8 cellular contexts compared by ENCODE assay signal in genomic region chr1:100896481-100896982, GRCh38.
DNase-seq lines count a peak whose midpoint lies in the region; ATAC-seq lines count a peak whose summit lies in the region.

No MANE protein-coding gene starts in this region.

- H3K4me3 Mint-ChIP-seq in stimulated activated memory B cell treated with anti-CD40 and anti-IgM and Interleukin-4, amounts not matched to agents 10 μg/mL and 1 μg/mL and 100 μg/mL, for 72 hours: peak overlapping the region; percentile 98

- DNase-seq in ACHN (peak; percentile 61), NCI-H226 (peak; percentile 23)
- peak; percentile 29 to 47 for DNase-seq in activated CD4-positive, alpha-beta T cell treated with anti-CD3 and anti-CD28 coated beads, Interleukin-2, amount 50 U/mL, for 48 hours
- DNase-seq in effector CD4-positive, alpha-beta T cell: peak; percentile 60

- peak; percentile 48 for ATAC-seq in GM18517 (IDR thresholded peaks at IDR 0.05; ENCODE audit: unreplicated experiment)
- ATAC-seq in HG02973 (IDR thresholded peaks at IDR 0.05; ENCODE audit: unreplicated experiment): peak; percentile 50
- peak; percentile 76 for ATAC-seq in stimulated activated memory B cell treated with anti-CD40 and anti-IgM and Interleukin-4, amounts not matched to agents 10 μg/mL and 1 μg/mL and 100 μg/mL, for 72 hours

- peaks cover 26% of the 10 kb centered on the region for H3K4me1 Mint-ChIP-seq in stimulated activated memory B cell treated with anti-CD40 and anti-IgM and Interleukin-4, amounts not matched to agents 10 μg/mL and 1 μg/mL and 100 μg/mL, for 72 hours

- H3K9me3 ChIP-seq in mucosa of rectum (ENCODE audit: control insufficient read depth in 2 of 2, low read length in 2 of 2): no peaks in the 10 kb centered on the region

- H3K27me3 ChIP-seq in mucosa of rectum (ENCODE audit: control insufficient read depth in 2 of 2, insufficient read depth in 2 of 2, low read length in 2 of 2): no peaks in the 10 kb centered on the region

- peak overlapping the region; percentile 89 to 94 for H3K4me3 ChIP-seq in mucosa of rectum (ENCODE audit: low read length in 2 of 2)

- H3K9me3 Mint-ChIP-seq in stimulated activated memory B cell treated with anti-CD40 and anti-IgM and Interleukin-4, amounts not matched to agents 10 μg/mL and 1 μg/mL and 100 μg/mL, for 72 hours: no peaks in the 10 kb centered on the region

- H3K36me3 Mint-ChIP-seq in stimulated activated memory B cell treated with anti-CD40 and anti-IgM and Interleukin-4, amounts not matched to agents 10 μg/mL and 1 μg/mL and 100 μg/mL, for 72 hours: peaks cover 15% of the 10 kb centered on the region

- H3K9ac ChIP-seq in mucosa of rectum (ENCODE audit: low read depth in 1 of 2, low read length in 2 of 2): peak overlapping the region; percentile 94

- in situ Hi-C loops in ACHN (cut with HindIII; ENCODE audit: low pct_ligation_motif_present, low pct_unique_long_range_greater_than_20kb, low sequenced_read_pairs): no loop called here

- H3K4me1 ChIP-seq in mucosa of rectum (ENCODE audit: control insufficient read depth in 2 of 2, insufficient read depth in 2 of 2, low read length in 2 of 2): peaks cover 8 to 16% of the 10 kb centered on the region in 2 donors

- H3K27ac Mint-ChIP-seq in stimulated activated memory B cell treated with anti-CD40 and anti-IgM and Interleukin-4, amounts not matched to agents 10 μg/mL and 1 μg/mL and 100 μg/mL, for 72 hours: peak overlapping the region; percentile 98

- no peaks in the 10 kb centered on the region for H3K27me3 Mint-ChIP-seq in stimulated activated memory B cell treated with anti-CD40 and anti-IgM and Interleukin-4, amounts not matched to agents 10 μg/mL and 1 μg/mL and 100 μg/mL, for 72 hours

- peaks cover 0 to 12% of the 10 kb centered on the region in 2 donors for H3K36me3 ChIP-seq in mucosa of rectum (ENCODE audit: control insufficient read depth in 2 of 2, insufficient read depth in 2 of 2, low read length in 2 of 2)

- peak overlapping the region; percentile 93 to 96 for H3K27ac ChIP-seq in mucosa of rectum (ENCODE audit: low read depth in 2 of 2, low read length in 2 of 2)

Comparison
In these comparisons a context has a peak if more than half of its experiments do, and no peak if none do; other contexts are left out.
1. Peak in every context shown above with its lines: DNase-seq, ATAC-seq, H3K4me3 ChIP-seq and H3K27ac ChIP-seq.